In the genomic region with DNA sequence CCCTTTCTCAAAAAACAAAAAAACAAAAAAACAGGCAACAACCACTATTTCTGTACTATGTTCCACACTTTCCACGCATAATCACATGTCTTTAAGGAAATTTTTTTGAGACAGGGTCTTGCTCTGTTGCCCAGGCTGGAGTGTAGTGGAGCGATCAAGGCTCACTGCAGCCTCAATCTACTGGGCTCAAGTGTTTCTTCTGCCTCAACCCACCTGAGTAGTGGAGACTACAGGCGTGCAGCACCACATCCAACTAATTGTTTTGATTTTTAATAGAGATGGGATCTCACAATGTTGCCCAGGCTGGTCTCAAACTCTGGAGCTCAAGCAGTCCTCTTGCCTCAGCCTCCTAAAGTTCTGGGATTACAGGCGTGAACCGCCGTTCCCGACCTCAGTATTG, we compare ENCODE assay signal across 27 cellular contexts.
"Had no signal": no experiment of that assay in that cellular context is flagged by ENCODE, and none has a peak within 500 bp of the region (broad histone marks: within the 10 kb centered on the region; RNA-seq: fewer than 3 reads in every experiment).

No MANE protein-coding gene starts in this region.

- H2AFZ ChIP-seq: parathyroid adenoma had no signal

- H3K4me3 ChIP-seq: neural progenitor cell, ovary, psoas muscle, skin epidermis, smooth muscle cell, spleen, suprapubic skin, testis, tibial artery, transverse colon, upper lobe of right lung, uterus had no signal

- H3K9me3 ChIP-seq: ovary, psoas muscle, spleen, suprapubic skin, testis, tibial artery, transverse colon, upper lobe of right lung, uterus had no signal

- H3K4me1 ChIP-seq: neural progenitor cell, parathyroid adenoma, psoas muscle, spleen, suprapubic skin, testis, tibial artery, transverse colon, upper lobe of right lung, uterus had no signal

- ATAC-seq: natural killer cell; psoas muscle; right cardiac atrium; sciatic nerve; stimulated activated memory B cell treated with anti-CD40 and anti-IgM and Interleukin-4, amounts not matched to agents 10 μg/mL and 1 μg/mL and 100 μg/mL, for 72 hours; stimulated activated naive CD8-positive, alpha-beta T cell treated with anti-CD3 and anti-CD28 coated beads, Interleukin-15, amount 100 ng/mL, for 72 hours; stimulated activated naive CD8-positive, alpha-beta T cell treated with anti-CD3 and anti-CD28 coated beads, Interleukin-15, Interleukin-2, amounts not matched to agents 100 U/mL and 50 U/mL, for 24 hours; upper lobe of right lung had no signal

- H3K9ac ChIP-seq: neural progenitor cell, parathyroid adenoma had no signal

- H3K79me2 ChIP-seq: parathyroid adenoma had no signal

- H3K27me3 ChIP-seq: neural progenitor cell, ovary, spleen, suprapubic skin, testis, tibial artery, transverse colon, upper lobe of right lung, uterus had no signal

- H3K36me3 ChIP-seq: neural progenitor cell, ovary, spleen, suprapubic skin, tibial artery, transverse colon, upper lobe of right lung, uterus had no signal

- DNase-seq: natural killer cell; occipital lobe; ovary; psoas muscle; right cardiac atrium; spleen; stimulated activated CD4-positive, alpha-beta T cell treated with anti-CD3 and anti-CD28 coated beads, Interleukin-12 subunit alpha, Interleukin-12 subunit beta, amount 100 ng/mL, for 4 hours; stimulated activated CD4-positive, alpha-beta T cell treated with anti-CD3 and anti-CD28 coated beads, Interleukin-1b, Interleukin-23, amount 100 ng/mL, for 48 hours; stimulated activated CD4-positive, alpha-beta T cell treated with anti-CD3 and anti-CD28 coated beads, Interleukin-4, amount 100 ng/mL, for 1 hour; stimulated activated CD4-positive, alpha-beta T cell treated with anti-CD3 and anti-CD28 coated beads, Interleukin-4, amount 100 ng/mL, for 4 hours; stimulated activated CD8-positive, alpha-beta memory T cell treated with anti-CD3 and anti-CD28 coated beads, Interleukin-4, amount 100 ng/mL, for 48 hours; stimulated activated naive CD4-positive, alpha-beta T cell; stimulated activated naive CD8-positive, alpha-beta T cell treated with anti-CD3 and anti-CD28 coated beads, Interleukin-15, amount 100 ng/mL, for 72 hours; stimulated activated naive CD8-positive, alpha-beta T cell treated with anti-CD3 and anti-CD28 coated beads, Interleukin-15, Interleukin-2, amounts not matched to agents 100 U/mL and 50 U/mL, for 24 hours; substantia nigra; testis; tibial artery; transverse colon; upper lobe of right lung; uterus had no signal

- H3K4me2 ChIP-seq: neural progenitor cell, smooth muscle cell had no signal

- H3K27ac ChIP-seq: neural progenitor cell, ovary, parathyroid adenoma, psoas muscle, skin epidermis, spleen, suprapubic skin, testis, tibial artery, transverse colon, upper lobe of right lung, uterus had no signal
